16 cellular contexts compared by ENCODE assay signal in genomic region chr18:23885750-23886149, GRCh38.
DNase-seq lines count a peak whose midpoint lies in the region; ATAC-seq and TF ChIP-seq lines count a peak whose summit lies in the region.
"Had no signal": no experiment of that assay in that cellular context is flagged by ENCODE, and none has a peak within 500 bp of the region (broad histone marks: within the 10 kb centered on the region; RNA-seq: fewer than 3 reads in every experiment).

No MANE protein-coding gene starts in this region.

- TF ChIP-seq CTCF in MCF 10A (IDR thresholded peaks at IDR 0.05; ENCODE audit: unreplicated experiment) (no peak), breast epithelium (IDR thresholded peaks at IDR 0.05) (no peak), vagina (IDR thresholded peaks at IDR 0.05) (no peak)

- H3K9me3 ChIP-seq in breast epithelium (no peaks in the 10 kb centered on the region), vagina (no peaks in the 10 kb centered on the region)
- H3K9me3 ChIP-seq: gastrocnemius medialis, left lung had no signal

- peaks cover 93% of the 10 kb centered on the region for H3K36me3 Mint-ChIP-seq in MCF 10A (ENCODE audit: insufficient read depth, unreplicated experiment)
- H3K36me3 Mint-ChIP-seq in activated CD8-positive, alpha-beta T cell treated with anti-CD3 and anti-CD28 coated beads, Interleukin-2, amount 10 ng/mL, durations not matched to agents 7 days and 5 days (ENCODE audit: low read depth): no peaks in the 10 kb centered on the region
- no peaks in the 10 kb centered on the region for H3K36me3 Mint-ChIP-seq in immature natural killer cell
- peaks cover 5% of the 10 kb centered on the region for H3K36me3 Mint-ChIP-seq in stimulated activated memory B cell treated with anti-CD40 and anti-IgM and Interleukin-4, amounts not matched to agents 10 μg/mL and 1 μg/mL and 100 μg/mL, for 72 hours
- H3K36me3 Mint-ChIP-seq: IgD-negative memory B cell had no signal

- no peak overlapping the region for H3K4me3 Mint-ChIP-seq in MCF 10A (ENCODE audit: unreplicated experiment)
- H3K4me3 Mint-ChIP-seq in activated CD8-positive, alpha-beta T cell treated with anti-CD3 and anti-CD28 coated beads, Interleukin-2, amount 10 ng/mL, durations not matched to agents 7 days and 5 days: peak overlapping the region; percentile 33
- H3K4me3 Mint-ChIP-seq in immature natural killer cell: peak overlapping the region; percentile 60 to 76 (median 72)
- H3K4me3 Mint-ChIP-seq in stimulated activated memory B cell treated with anti-CD40 and anti-IgM and Interleukin-4, amounts not matched to agents 10 μg/mL and 1 μg/mL and 100 μg/mL, for 72 hours: no peak overlapping the region

- no peaks in the 10 kb centered on the region for H3K27me3 ChIP-seq in breast epithelium
- no peaks in the 10 kb centered on the region for H3K27me3 ChIP-seq in vagina
- H3K27me3 ChIP-seq: gastrocnemius medialis, left lung had no signal

- H3K27me3 Mint-ChIP-seq in MCF 10A (ENCODE audit: insufficient read depth, unreplicated experiment) (no peaks in the 10 kb centered on the region), immature natural killer cell (ENCODE audit: low read depth in 3 of 3) (peaks cover 0 to 5% (median 0%) of the 10 kb centered on the region in 3 donors)
- peaks cover 2% of the 10 kb centered on the region for H3K27me3 Mint-ChIP-seq in activated CD8-positive, alpha-beta T cell treated with anti-CD3 and anti-CD28 coated beads, Interleukin-2, amount 10 ng/mL, durations not matched to agents 7 days and 5 days (ENCODE audit: low read depth)
- no peaks in the 10 kb centered on the region for H3K27me3 Mint-ChIP-seq in stimulated activated memory B cell treated with anti-CD40 and anti-IgM and Interleukin-4, amounts not matched to agents 10 μg/mL and 1 μg/mL and 100 μg/mL, for 72 hours
- H3K27me3 Mint-ChIP-seq: IgD-negative memory B cell had no signal

- CTCF ChIA-PET in MCF 10A (lab: Yijun Ruan, JAX): interaction anchor here (0.5 to 1.0 kb wide), 3 partner anchors 9 to 48 kb away, joined by 3 to 4 read pairs (median 4); no protein-coding TSS in a partner anchor
- CTCF ChIA-PET in activated CD8-positive, alpha-beta T cell treated with anti-CD3 and anti-CD28 coated beads, Interleukin-2, amount 10 ng/mL, durations not matched to agents 7 days and 5 days (lab: Charles Lee): interaction anchor here (0.6 to 1.3 kb wide), 3 partner anchors 33 to 549 kb away, joined by 3 to 4 read pairs (median 4); no protein-coding TSS in a partner anchor

- peak; percentile 78 for ATAC-seq in activated CD8-positive, alpha-beta T cell treated with anti-CD3 and anti-CD28 coated beads, Interleukin-2, amount 10 ng/mL, durations not matched to agents 7 days and 5 days
- no peak for ATAC-seq in stimulated activated memory B cell treated with anti-CD40 and anti-IgM and Interleukin-4, amounts not matched to agents 10 μg/mL and 1 μg/mL and 100 μg/mL, for 72 hours
- ATAC-seq in HG03460 (IDR thresholded peaks at IDR 0.05; ENCODE audit: unreplicated experiment): no peak
- ATAC-seq: gastrocnemius medialis had no signal

- peak overlapping the region in 1 of 2 donors; percentile 79 for H3K27ac ChIP-seq in breast epithelium
- H3K27ac ChIP-seq in vagina: peak overlapping the region; percentile 92
- H3K27ac ChIP-seq: gastrocnemius medialis, GM23248, left lung had no signal

- DNase-seq in MCF 10A (ENCODE audit: unreplicated experiment) (no peak), breast epithelium (ENCODE audit: low spot score in 2 of 2) (no peak), immature natural killer cell (peak; percentile 56 to 66 (median 62)), vagina (ENCODE audit: extremely low spot score in 2 of 2) (no peak), T-helper 9 cell (no peak)
- DNase-seq in activated CD8-positive, alpha-beta T cell treated with anti-CD3 and anti-CD28 coated beads, Interleukin-2, amount 10 ng/mL, durations not matched to agents 7 days and 5 days: no peak
- DNase-seq: activated T-cell treated with anti-CD3 and anti-CD28 coated beads for 4 hours, gastrocnemius medialis, GM23248, left lung, NCI-H2029 treated with DMSO at 0.1 percent for 48 hours, NCI-H510A treated with DMSO at 0.1 percent for 48 hours, SIG-M5 had no signal

- H3K9me3 Mint-ChIP-seq in MCF 10A (ENCODE audit: unreplicated experiment) (no peaks in the 10 kb centered on the region), immature natural killer cell (no peaks in the 10 kb centered on the region)
- H3K9me3 Mint-ChIP-seq in activated CD8-positive, alpha-beta T cell treated with anti-CD3 and anti-CD28 coated beads, Interleukin-2, amount 10 ng/mL, durations not matched to agents 7 days and 5 days (ENCODE audit: insufficient read depth): no peaks in the 10 kb centered on the region
- H3K9me3 Mint-ChIP-seq in stimulated activated memory B cell treated with anti-CD40 and anti-IgM and Interleukin-4, amounts not matched to agents 10 μg/mL and 1 μg/mL and 100 μg/mL, for 72 hours: peaks cover 3% of the 10 kb centered on the region

- H3K4me3 ChIP-seq in breast epithelium (no peak overlapping the region), vagina (no peak overlapping the region)
- H3K4me3 ChIP-seq: gastrocnemius medialis, GM23248, left lung had no signal

- H3K27ac Mint-ChIP-seq in MCF 10A (ENCODE audit: low read depth, unreplicated experiment) (peak overlapping the region; percentile 29), immature natural killer cell (peak overlapping the region; percentile 44 to 93 (median 78))
- peak overlapping the region; percentile 41 for H3K27ac Mint-ChIP-seq in activated CD8-positive, alpha-beta T cell treated with anti-CD3 and anti-CD28 coated beads, Interleukin-2, amount 10 ng/mL, durations not matched to agents 7 days and 5 days
- H3K27ac Mint-ChIP-seq in stimulated activated memory B cell treated with anti-CD40 and anti-IgM and Interleukin-4, amounts not matched to agents 10 μg/mL and 1 μg/mL and 100 μg/mL, for 72 hours: no peak overlapping the region

- POLR2A ChIA-PET in MCF 10A (lab: Yijun Ruan, JAX): interaction anchor here (1.1 to 10.1 kb wide), 7 partner anchors 12 to 59 kb away, joined by 3 to 123 read pairs (median 8); no protein-coding TSS in a partner anchor
- POLR2A ChIA-PET in activated CD8-positive, alpha-beta T cell treated with anti-CD3 and anti-CD28 coated beads, Interleukin-2, amount 10 ng/mL, durations not matched to agents 7 days and 5 days (lab: Charles Lee): no interaction called here

- no peaks in the 10 kb centered on the region for H3K4me1 ChIP-seq in breast epithelium
- H3K4me1 ChIP-seq in vagina: peaks cover 25% of the 10 kb centered on the region
- H3K4me1 ChIP-seq: gastrocnemius medialis had no signal

- BruUV-seq in MCF 10A (replicated peaks; lab: Mats Ljungman, UMichigan): no TSS peak

- peaks cover 71% of the 10 kb centered on the region for H3K4me1 Mint-ChIP-seq in MCF 10A (ENCODE audit: insufficient read depth, unreplicated experiment)
- peaks cover 32% of the 10 kb centered on the region for H3K4me1 Mint-ChIP-seq in activated CD8-positive, alpha-beta T cell treated with anti-CD3 and anti-CD28 coated beads, Interleukin-2, amount 10 ng/mL, durations not matched to agents 7 days and 5 days (ENCODE audit: low read depth)
- H3K4me1 Mint-ChIP-seq in immature natural killer cell: peaks cover 34 to 44% of the 10 kb centered on the region in 2 donors
- H3K4me1 Mint-ChIP-seq in stimulated activated memory B cell treated with anti-CD40 and anti-IgM and Interleukin-4, amounts not matched to agents 10 μg/mL and 1 μg/mL and 100 μg/mL, for 72 hours: peaks cover 7% of the 10 kb centered on the region

- intact Hi-C loops in MCF 10A (cut with micrococcal nuclease) (no loop called here), breast epithelium (cut with DNase I; ENCODE audit: low total_unique reads) (no loop called here), vagina (cut with DNase I) (no loop called here)

- no peak for TF ChIP-seq POLR2A in breast epithelium (IDR thresholded peaks at IDR 0.05)
- no peak for TF ChIP-seq POLR2A in vagina (IDR thresholded peaks at IDR 0.05)

- H3K36me3 ChIP-seq in breast epithelium (no peaks in the 10 kb centered on the region), vagina (peaks cover 0 to 5% of the 10 kb centered on the region in 2 donors)
- H3K36me3 ChIP-seq: gastrocnemius medialis, left lung had no signal

Comparison
In these comparisons a context has a peak if more than half of its experiments do, and no peak if none do; other contexts are left out.
1. DNase-seq: peak in immature natural killer cell (3 of 3); none in MCF 10A (single experiment), breast epithelium (0 of 2), activated CD8-positive, alpha-beta T cell treated with anti-CD3 and anti-CD28 coated beads, Interleukin-2, amount 10 ng/mL, durations not matched to agents 7 days and 5 days (single experiment), vagina (0 of 2) and T-helper 9 cell (single experiment).
2. H3K4me3 Mint-ChIP-seq: peak in activated CD8-positive, alpha-beta T cell treated with anti-CD3 and anti-CD28 coated beads, Interleukin-2, amount 10 ng/mL, durations not matched to agents 7 days and 5 days (single experiment) and immature natural killer cell (5 of 5); none in MCF 10A (single experiment) and stimulated activated memory B cell treated with anti-CD40 and anti-IgM and Interleukin-4, amounts not matched to agents 10 μg/mL and 1 μg/mL and 100 μg/mL, for 72 hours (single experiment).